ENCODE assay signal across 1 cellular context in the genomic region with DNA sequence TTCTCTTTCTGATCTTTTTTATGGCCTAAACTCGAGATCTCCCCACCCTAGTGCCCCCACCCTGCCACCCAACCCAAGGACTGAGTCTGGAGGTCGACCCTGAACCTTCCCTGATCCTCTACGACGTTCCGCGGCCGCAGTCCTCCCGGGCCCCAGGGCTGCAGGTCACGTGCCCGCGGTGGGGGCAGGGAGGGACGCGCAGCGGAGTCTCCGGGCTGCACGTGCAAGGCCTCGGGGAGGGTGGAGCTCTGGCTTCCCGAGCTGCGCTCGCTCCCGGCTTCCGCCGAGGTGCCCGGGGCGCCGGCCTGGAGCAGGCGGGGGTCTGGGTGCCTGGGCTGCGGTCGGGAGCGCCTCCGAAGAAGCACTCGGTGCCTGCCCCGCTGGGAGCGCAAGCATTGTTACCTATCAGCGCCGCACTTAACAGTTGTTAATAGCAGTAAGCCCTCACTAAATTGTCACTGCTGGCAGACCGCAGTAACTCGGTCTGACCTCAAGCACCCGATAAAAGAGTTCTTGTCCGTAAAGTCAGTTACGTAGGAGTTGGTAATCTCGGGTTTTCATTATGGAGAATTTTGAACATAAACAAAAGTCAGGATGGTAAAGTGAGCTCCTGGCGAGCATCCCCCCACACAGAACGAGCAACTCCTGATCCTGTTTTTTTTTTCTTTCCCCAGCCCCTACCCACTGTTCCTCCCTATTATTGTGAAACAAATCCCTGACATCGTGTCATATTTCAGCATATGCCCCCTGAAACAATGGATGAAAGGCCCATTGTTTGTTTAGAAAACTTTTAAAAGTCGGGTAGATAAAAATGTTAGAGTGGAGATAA.
TF ChIP-seq lines count a peak whose summit lies in the region.

No MANE protein-coding gene starts in this region.

TF ChIP-seq in HepG2, 621 proteins besides CTCF, POLR2A, EP300 and RAD21 (continued from another document and continues in another):
- TF ChIP-seq UBTF (CRISPR knock-in tag; IDR thresholded peaks at IDR 0.05) (peak; percentile 98), SSRP1 (CRISPR knock-in tag; IDR thresholded peaks at IDR 0.05) (0 out of 2 replicates have a peak, but pooled peaks have one; percentile 56), MAZ (IDR thresholded peaks at IDR 0.05; ENCODE audit: borderline replicate concordance, low read depth, low read length) (peak; percentile 54; the same call in 1 of the 2 replicates), MAZ (CRISPR knock-in tag; IDR thresholded peaks at IDR 0.05; ENCODE audit: low read depth) (peak; percentile 91), YY1 (IDR thresholded peaks at IDR 0.05; ENCODE audit: insufficient read depth, insufficient replicate concordance, low read depth, low read length) (no peak), CHCHD3 (CRISPR knock-in tag; IDR thresholded peaks at IDR 0.05) (0 out of 2 replicates have a peak, but pooled peaks have one; percentile 85), ZNF605 (CRISPR knock-in tag; IDR thresholded peaks at IDR 0.05) (peak; percentile 63; the same call in 1 of the 2 replicates), MAFK (conservative IDR thresholded peaks at IDR 0.05 in 1 of 2, IDR thresholded peaks at IDR 0.05 in 1 of 2; ENCODE audit: low read length in 2 of 2) (no peak), MIXL1 (CRISPR knock-in tag; IDR thresholded peaks at IDR 0.05) (no peak), ZNF343 (CRISPR knock-in tag; IDR thresholded peaks at IDR 0.05) (peak; percentile 83; the same call in 1 of the 2 replicates), NCOA2 (CRISPR knock-in tag; IDR thresholded peaks at IDR 0.05) (peak; percentile 73), MTA1 (CRISPR knock-in tag; IDR thresholded peaks at IDR 0.05; ENCODE audit: borderline replicate concordance) (peak; percentile 93; the same call in 1 of the 2 replicates), NFE2L1 (CRISPR knock-in tag; IDR thresholded peaks at IDR 0.05; ENCODE audit: borderline replicate concordance) (peak; percentile 66; the same call in 1 of the 2 replicates), ZKSCAN8 (CRISPR knock-in tag; IDR thresholded peaks at IDR 0.05; ENCODE audit: borderline replicate concordance) (no peak), ZNF790 (CRISPR knock-in tag; IDR thresholded peaks at IDR 0.05; ENCODE audit: borderline replicate concordance) (no peak; the same call in 1 of the 2 replicates), E2F1 (CRISPR knock-in tag; IDR thresholded peaks at IDR 0.05) (no peak), ZNF549 (CRISPR knock-in tag; IDR thresholded peaks at IDR 0.05) (no peak), FOXA1 (IDR thresholded peaks at IDR 0.05) (no peak), FOXA1 (CRISPR knock-in tag; IDR thresholded peaks at IDR 0.05) (peak; percentile 56; the same call in 1 of the 2 replicates), THYN1 (CRISPR knock-in tag; IDR thresholded peaks at IDR 0.05; ENCODE audit: borderline replicate concordance, low read depth) (no peak), ZMYM3 (CRISPR knock-in tag; IDR thresholded peaks at IDR 0.05) (peak; percentile 49; the same call in 1 of the 2 replicates), RXRA (CRISPR knock-in tag; IDR thresholded peaks at IDR 0.05) (peak; percentile 88), HNRNPLL (IDR thresholded peaks at IDR 0.05; ENCODE audit: low read depth, low read length, poor library complexity, severe bottlenecking) (peak; percentile 81), ZNF674 (CRISPR knock-in tag; IDR thresholded peaks at IDR 0.05; ENCODE audit: low read depth) (no peak), ZBTB1 (CRISPR knock-in tag; IDR thresholded peaks at IDR 0.05; ENCODE audit: borderline replicate concordance) (0 out of 2 replicates have a peak, but pooled peaks have one; percentile 63), RXRB (CRISPR knock-in tag; IDR thresholded peaks at IDR 0.05; ENCODE audit: borderline replicate concordance) (peak; percentile 67), ZBTB20 (CRISPR knock-in tag; IDR thresholded peaks at IDR 0.05; ENCODE audit: borderline replicate concordance, low read depth) (peak; percentile 71; the same call in 1 of the 2 replicates), ZNF510 (CRISPR knock-in tag; IDR thresholded peaks at IDR 0.05; ENCODE audit: low read depth) (no peak), CCAR2 (optimal IDR thresholded peaks at IDR 0.05; ENCODE audit: low read depth, low read length) (no peak), MZF1 (CRISPR knock-in tag; IDR thresholded peaks at IDR 0.05; ENCODE audit: borderline replicate concordance) (no peak), ZNF124 (CRISPR knock-in tag; IDR thresholded peaks at IDR 0.05) (0 out of 2 replicates have a peak, but pooled peaks have one; percentile 69), JUN (CRISPR knock-in tag; IDR thresholded peaks at IDR 0.05) (no peak; the same call in 1 of the 2 replicates), ZNF776 (CRISPR knock-in tag; IDR thresholded peaks at IDR 0.05) (peak; percentile 75), ZNF432 (CRISPR knock-in tag; IDR thresholded peaks at IDR 0.05; ENCODE audit: borderline replicate concordance) (no peak), TRAFD1 (CRISPR knock-in tag; IDR thresholded peaks at IDR 0.05; ENCODE audit: borderline replicate concordance) (no peak; the same call in 1 of the 2 replicates), ZNF672 (CRISPR knock-in tag; IDR thresholded peaks at IDR 0.05) (peak; percentile 67; the same call in 1 of the 2 replicates), ZNF382 (CRISPR knock-in tag; IDR thresholded peaks at IDR 0.05; ENCODE audit: borderline replicate concordance) (no peak), BRCA1 (CRISPR knock-in tag; IDR thresholded peaks at IDR 0.05) (no peak)
- TF ChIP-seq, protein P1, sequence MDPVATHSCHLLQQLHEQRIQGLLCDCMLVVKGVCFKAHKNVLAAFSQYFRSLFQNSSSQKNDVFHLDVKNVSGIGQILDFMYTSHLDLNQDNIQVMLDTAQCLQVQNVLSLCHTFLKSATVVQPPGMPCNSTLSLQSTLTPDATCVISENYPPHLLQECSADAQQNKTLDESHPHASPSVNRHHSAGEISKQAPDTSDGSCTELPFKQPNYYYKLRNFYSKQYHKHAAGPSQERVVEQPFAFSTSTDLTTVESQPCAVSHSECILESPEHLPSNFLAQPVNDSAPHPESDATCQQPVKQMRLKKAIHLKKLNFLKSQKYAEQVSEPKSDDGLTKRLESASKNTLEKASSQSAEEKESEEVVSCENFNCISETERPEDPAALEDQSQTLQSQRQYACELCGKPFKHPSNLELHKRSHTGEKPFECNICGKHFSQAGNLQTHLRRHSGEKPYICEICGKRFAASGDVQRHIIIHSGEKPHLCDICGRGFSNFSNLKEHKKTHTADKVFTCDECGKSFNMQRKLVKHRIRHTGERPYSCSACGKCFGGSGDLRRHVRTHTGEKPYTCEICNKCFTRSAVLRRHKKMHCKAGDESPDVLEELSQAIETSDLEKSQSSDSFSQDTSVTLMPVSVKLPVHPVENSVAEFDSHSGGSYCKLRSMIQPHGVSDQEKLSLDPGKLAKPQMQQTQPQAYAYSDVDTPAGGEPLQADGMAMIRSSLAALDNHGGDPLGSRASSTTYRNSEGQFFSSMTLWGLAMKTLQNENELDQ (CRISPR knock-in tag; IDR thresholded peaks at IDR 0.05; ENCODE audit: borderline replicate concordance), result no peak
- TF ChIP-seq, protein P2, sequence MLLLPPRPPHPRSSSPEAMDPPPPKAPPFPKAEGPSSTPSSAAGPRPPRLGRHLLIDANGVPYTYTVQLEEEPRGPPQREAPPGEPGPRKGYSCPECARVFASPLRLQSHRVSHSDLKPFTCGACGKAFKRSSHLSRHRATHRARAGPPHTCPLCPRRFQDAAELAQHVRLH (CRISPR knock-in tag; IDR thresholded peaks at IDR 0.05; ENCODE audit: borderline replicate concordance, low read depth), result peak; percentile 93; the same call in 1 of the 2 replicates
- TF ChIP-seq, protein P3, sequence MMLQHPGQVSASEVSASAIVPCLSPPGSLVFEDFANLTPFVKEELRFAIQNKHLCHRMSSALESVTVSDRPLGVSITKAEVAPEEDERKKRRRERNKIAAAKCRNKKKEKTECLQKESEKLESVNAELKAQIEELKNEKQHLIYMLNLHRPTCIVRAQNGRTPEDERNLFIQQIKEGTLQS (CRISPR knock-in tag; IDR thresholded peaks at IDR 0.05), result peak; percentile 49; the same call in 1 of the 2 replicates
- TF ChIP-seq, protein P4, sequence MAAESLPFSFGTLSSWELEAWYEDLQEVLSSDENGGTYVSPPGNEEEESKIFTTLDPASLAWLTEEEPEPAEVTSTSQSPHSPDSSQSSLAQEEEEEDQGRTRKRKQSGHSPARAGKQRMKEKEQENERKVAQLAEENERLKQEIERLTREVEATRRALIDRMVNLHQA (CRISPR knock-in tag; IDR thresholded peaks at IDR 0.05), result no peak
- TF ChIP-seq, protein P5, sequence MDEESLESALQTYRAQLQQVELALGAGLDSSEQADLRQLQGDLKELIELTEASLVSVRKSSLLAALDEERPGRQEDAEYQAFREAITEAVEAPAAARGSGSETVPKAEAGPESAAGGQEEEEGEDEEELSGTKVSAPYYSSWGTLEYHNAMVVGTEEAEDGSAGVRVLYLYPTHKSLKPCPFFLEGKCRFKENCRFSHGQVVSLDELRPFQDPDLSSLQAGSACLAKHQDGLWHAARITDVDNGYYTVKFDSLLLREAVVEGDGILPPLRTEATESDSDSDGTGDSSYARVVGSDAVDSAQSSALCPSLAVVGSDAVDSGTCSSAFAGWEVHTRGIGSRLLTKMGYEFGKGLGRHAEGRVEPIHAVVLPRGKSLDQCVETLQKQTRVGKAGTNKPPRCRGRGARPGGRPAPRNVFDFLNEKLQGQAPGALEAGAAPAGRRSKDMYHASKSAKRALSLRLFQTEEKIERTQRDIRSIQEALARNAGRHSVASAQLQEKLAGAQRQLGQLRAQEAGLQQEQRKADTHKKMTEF (CRISPR knock-in tag; IDR thresholded peaks at IDR 0.05), result peak; percentile 89
- TF ChIP-seq, protein P6, sequence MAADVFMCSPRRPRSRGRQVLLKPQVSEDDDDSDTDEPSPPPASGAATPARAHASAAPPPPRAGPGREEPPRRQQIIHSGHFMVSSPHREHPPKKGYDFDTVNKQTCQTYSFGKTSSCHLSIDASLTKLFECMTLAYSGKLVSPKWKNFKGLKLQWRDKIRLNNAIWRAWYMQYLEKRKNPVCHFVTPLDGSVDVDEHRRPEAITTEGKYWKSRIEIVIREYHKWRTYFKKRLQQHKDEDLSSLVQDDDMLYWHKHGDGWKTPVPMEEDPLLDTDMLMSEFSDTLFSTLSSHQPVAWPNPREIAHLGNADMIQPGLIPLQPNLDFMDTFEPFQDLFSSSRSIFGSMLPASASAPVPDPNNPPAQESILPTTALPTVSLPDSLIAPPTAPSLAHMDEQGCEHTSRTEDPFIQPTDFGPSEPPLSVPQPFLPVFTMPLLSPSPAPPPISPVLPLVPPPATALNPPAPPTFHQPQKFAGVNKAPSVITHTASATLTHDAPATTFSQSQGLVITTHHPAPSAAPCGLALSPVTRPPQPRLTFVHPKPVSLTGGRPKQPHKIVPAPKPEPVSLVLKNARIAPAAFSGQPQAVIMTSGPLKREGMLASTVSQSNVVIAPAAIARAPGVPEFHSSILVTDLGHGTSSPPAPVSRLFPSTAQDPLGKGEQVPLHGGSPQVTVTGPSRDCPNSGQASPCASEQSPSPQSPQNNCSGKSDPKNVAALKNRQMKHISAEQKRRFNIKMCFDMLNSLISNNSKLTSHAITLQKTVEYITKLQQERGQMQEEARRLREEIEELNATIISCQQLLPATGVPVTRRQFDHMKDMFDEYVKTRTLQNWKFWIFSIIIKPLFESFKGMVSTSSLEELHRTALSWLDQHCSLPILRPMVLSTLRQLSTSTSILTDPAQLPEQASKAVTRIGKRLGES (CRISPR knock-in tag; IDR thresholded peaks at IDR 0.05; ENCODE audit: borderline replicate concordance), result peak; percentile 52; the same call in 1 of the 2 replicates
- TF ChIP-seq, protein P7, sequence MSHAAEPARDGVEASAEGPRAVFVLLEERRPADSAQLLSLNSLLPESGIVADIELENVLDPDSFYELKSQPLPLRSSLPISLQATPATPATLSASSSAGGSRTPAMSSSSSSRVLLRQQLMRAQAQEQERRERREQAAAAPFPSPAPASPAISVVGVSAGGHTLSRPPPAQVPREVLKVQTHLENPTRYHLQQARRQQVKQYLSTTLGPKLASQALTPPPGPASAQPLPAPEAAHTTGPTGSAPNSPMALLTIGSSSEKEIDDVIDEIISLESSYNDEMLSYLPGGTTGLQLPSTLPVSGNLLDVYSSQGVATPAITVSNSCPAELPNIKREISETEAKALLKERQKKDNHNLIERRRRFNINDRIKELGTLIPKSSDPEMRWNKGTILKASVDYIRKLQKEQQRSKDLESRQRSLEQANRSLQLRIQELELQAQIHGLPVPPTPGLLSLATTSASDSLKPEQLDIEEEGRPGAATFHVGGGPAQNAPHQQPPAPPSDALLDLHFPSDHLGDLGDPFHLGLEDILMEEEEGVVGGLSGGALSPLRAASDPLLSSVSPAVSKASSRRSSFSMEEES (CRISPR knock-in tag; IDR thresholded peaks at IDR 0.05), result peak; percentile 96
